ENCODE assay signal across 8 cellular contexts in genomic region chr16:21611546-21612384, GRCh38. TPM values are rescaled to one million over a fixed set of nuclear protein-coding genes. Genes with fewer than 3 reads are reported as not detected.
DNase-seq lines count a peak whose midpoint lies in the region; ATAC-seq and TF ChIP-seq lines count a peak whose summit lies in the region.

No MANE protein-coding gene starts in this region.

- H3K27ac ChIP-seq in AG04450 (ENCODE audit: low read depth, low read length) (peak overlapping the region; percentile 42), Karpas-422 (ENCODE audit: low read length) (peak overlapping the region; percentile 63), mesenchymal stem cell (ENCODE audit: low read length, poor library complexity, severe bottlenecking) (peak overlapping the region; percentile 16), ascending aorta (no peak overlapping the region)

- H3K4ac ChIP-seq in mesenchymal stem cell (ENCODE audit: low read depth in 1 of 2, low read length in 2 of 2) = no peak overlapping the region

- no peak overlapping the region for H2BK120ac ChIP-seq in mesenchymal stem cell (ENCODE audit: low read depth, low read length)

- no peak overlapping the region for H3K9ac ChIP-seq in Karpas-422 (ENCODE audit: low read length)
- H3K9ac ChIP-seq in mesenchymal stem cell (ENCODE audit: low read length) = peak overlapping the region; percentile 64

- H3K27me3 ChIP-seq in AG04450 (ENCODE audit: control insufficient read depth, insufficient read depth, low read length) (no peaks in the 10 kb centered on the region), Karpas-422 (ENCODE audit: low read length) (no peaks in the 10 kb centered on the region), mesenchymal stem cell (ENCODE audit: control insufficient read depth in 1 of 2, insufficient read depth in 1 of 2, low read length in 2 of 2) (no peaks in the 10 kb centered on the region), ascending aorta (no peaks in the 10 kb centered on the region)

- ATAC-seq in HG03469 (IDR thresholded peaks at IDR 0.05; ENCODE audit: unreplicated experiment) = no peak

- no peaks in the 10 kb centered on the region for H3K36me3 ChIP-seq in Karpas-422 (ENCODE audit: insufficient read depth, low read length)
- H3K36me3 ChIP-seq in mesenchymal stem cell (ENCODE audit: control insufficient read depth in 1 of 2, insufficient read depth in 2 of 2, low read depth in 1 of 2, low read length in 2 of 2) = peaks cover 0 to 30% of the 10 kb centered on the region in 2 experiments
- no peaks in the 10 kb centered on the region for H3K36me3 ChIP-seq in ascending aorta

- H3K4me1 ChIP-seq in Karpas-422 (ENCODE audit: low read length) (peaks cover 54% of the 10 kb centered on the region), mesenchymal stem cell (ENCODE audit: control insufficient read depth, insufficient read depth, low read depth, low read length) (peaks cover 6% of the 10 kb centered on the region), ascending aorta (peaks cover 0 to 8% of the 10 kb centered on the region in 2 donors)

- no peak overlapping the region for H3K14ac ChIP-seq in mesenchymal stem cell (ENCODE audit: low read length in 2 of 2)

- H3K4me3 ChIP-seq in AG04450 (ENCODE audit: low read depth, low read length) (no peak overlapping the region), Karpas-422 (ENCODE audit: low read length) (no peak overlapping the region), mesenchymal stem cell (ENCODE audit: insufficient read depth in 1 of 2, low read depth in 1 of 2, low read length in 2 of 2) (peak overlapping the region in 1 of 2 experiments; percentile 11), ascending aorta (no peak overlapping the region)

- H2AK5ac ChIP-seq in mesenchymal stem cell (ENCODE audit: low read length, severe bottlenecking) = no peak overlapping the region

- peaks cover 99% of the 10 kb centered on the region for H3K79me2 ChIP-seq in Karpas-422 (ENCODE audit: low read length)

- CTCF ChIA-PET in AG04450 (lab: Charles Lee) = interaction anchor here (1.0 to 3.0 kb wide), 2 partner anchors 28 to 46 kb away, joined by 3 to 20 read pairs; no protein-coding TSS in a partner anchor

- no peak overlapping the region for H3K18ac ChIP-seq in mesenchymal stem cell (ENCODE audit: low read depth in 1 of 2, low read length in 2 of 2)

- H4K8ac ChIP-seq in mesenchymal stem cell (ENCODE audit: low read length) = no peak overlapping the region

- DNase-seq in AG04450 (ENCODE audit: low read depth, low spot score) = no peak
- DNase-seq in Karpas-422 = peak; percentile 49
- DNase-seq in astrocyte of the hippocampus (ENCODE audit: low read depth, low spot score) = peak; percentile 21
- peak; percentile 41 for DNase-seq in mesenchymal stem cell
- no peak for DNase-seq in GM10266 (ENCODE audit: extremely low spot score)
- no peak for DNase-seq in stimulated activated naive CD4-positive, alpha-beta T cell (lab: John Stamatoyannopoulos, UW)
- DNase-seq in ascending aorta (ENCODE audit: low spot score in 2 of 2) = no peak

- H3K9me3 ChIP-seq in AG04450 (ENCODE audit: control insufficient read depth, insufficient read depth, low read length) (no peaks in the 10 kb centered on the region), Karpas-422 (ENCODE audit: low read length) (no peaks in the 10 kb centered on the region), mesenchymal stem cell (ENCODE audit: control insufficient read depth, low read length) (no peaks in the 10 kb centered on the region), ascending aorta (no peaks in the 10 kb centered on the region)

- no peak overlapping the region for H2BK12ac ChIP-seq in mesenchymal stem cell (ENCODE audit: low read length in 2 of 2)

- intact Hi-C loops in ascending aorta (cut with DNase I) = no loop called here

- H3K9me2 ChIP-seq in Karpas-422 (replicated peaks; ENCODE audit: insufficient read depth, low read length) = no peaks in the 10 kb centered on the region

- 90% methylated on average over 2 of the region's 7 CpGs for WGBS in mesenchymal stem cell

- H4K91ac ChIP-seq in mesenchymal stem cell (ENCODE audit: low read length) = no peak overlapping the region

- peaks cover 10% of the 10 kb centered on the region for H3K79me1 ChIP-seq in mesenchymal stem cell (replicated peaks; ENCODE audit: low read length, poor library complexity, severe bottlenecking)

- H3K4me2 ChIP-seq in Karpas-422 (ENCODE audit: low read depth, low read length, poor library complexity, severe bottlenecking) (peak overlapping the region; percentile 60), mesenchymal stem cell (ENCODE audit: low read length, poor library complexity, severe bottlenecking) (no peak overlapping the region)

- TF ChIP-seq CTCF in AG04450 (IDR thresholded peaks at IDR 0.05; ENCODE audit: low read depth, low read length) (no peak), GM10266 (IDR thresholded peaks at IDR 0.05; ENCODE audit: control insufficient read depth, insufficient read depth, low read depth, missing control alignments) (no peak), ascending aorta (IDR thresholded peaks at IDR 0.05) (no peak)

- H2AFZ ChIP-seq in Karpas-422 (ENCODE audit: low read length) (no peak overlapping the region), mesenchymal stem cell (ENCODE audit: low read depth, low read length) (no peak overlapping the region)

- H3K23ac ChIP-seq in mesenchymal stem cell (ENCODE audit: low read length in 2 of 2) = no peak overlapping the region

- POLR2A ChIA-PET in AG04450 (lab: Yijun Ruan, JAX) = no interaction called here

- no peak overlapping the region for H2BK15ac ChIP-seq in mesenchymal stem cell (ENCODE audit: low read depth, poor library complexity, severe bottlenecking)

- H4K20me1 ChIP-seq in Karpas-422 (ENCODE audit: insufficient read depth, low read depth, low read length) = peaks cover 24% of the 10 kb centered on the region; the same call in 1 of the 2 replicates

- H2BK5ac ChIP-seq in mesenchymal stem cell (ENCODE audit: low read depth, low read length, poor library complexity, severe bottlenecking) = no peak overlapping the region

RNA-seq across cellular contexts. Expression of gene METTL9, which starts 12.4 kb away (rescaled TPM):
- 102 and 142 TPM in 2 replicates for polyA plus RNA-seq in AG04450 (2011; rRNA removed)
- 26.4 and 40.5 TPM in 2 replicates for polyA minus RNA-seq in AG04450 (2011; rRNA and poly(A)+ RNA removed)
- total RNA-seq in Karpas-422 (2014; rRNA removed; shearing (Covaris generic); ENCODE audit: low replicate concordance) = 82.6 and 90.6 TPM in 2 replicates
- polyA plus RNA-seq in mesenchymal stem cell (2013, experiment 1 of 2) = 113 TPM
- 117 TPM for polyA plus RNA-seq in mesenchymal stem cell (2013, experiment 2 of 2)
- 168 TPM for total RNA-seq in ascending aorta

RNA-seq across cellular contexts. Expression of gene IGSF6, which starts 40.6 kb away (rescaled TPM):
- polyA plus RNA-seq in AG04450 (2011; rRNA removed) = not detected in 2 replicates
- polyA minus RNA-seq in AG04450 (2011; rRNA and poly(A)+ RNA removed) = not detected in 2 replicates
- 0.29 and 0.56 TPM in 2 replicates for total RNA-seq in Karpas-422 (2014; rRNA removed; shearing (Covaris generic); ENCODE audit: low replicate concordance)
- not detected for polyA plus RNA-seq in mesenchymal stem cell (2013, experiment 1 of 2)
- polyA plus RNA-seq in mesenchymal stem cell (2013, experiment 2 of 2) = not detected
- 3.1 TPM for total RNA-seq in ascending aorta

RNA-seq across cellular contexts. Expression of gene OTOA, which starts 52.0 kb away (rescaled TPM):
- polyA plus RNA-seq in AG04450 (2011; rRNA removed) = not detected in 2 replicates
- 0.28 TPM in 1 of 2 replicates, not detected in the other for polyA minus RNA-seq in AG04450 (2011; rRNA and poly(A)+ RNA removed)
- 0.07 TPM in 1 of 2 replicates, not detected in the other for total RNA-seq in Karpas-422 (2014; rRNA removed; shearing (Covaris generic); ENCODE audit: low replicate concordance)
- 0.01 TPM for polyA plus RNA-seq in mesenchymal stem cell (2013, experiment 1 of 2)
- polyA plus RNA-seq in mesenchymal stem cell (2013, experiment 2 of 2) = 0.01 TPM
- total RNA-seq in ascending aorta = not detected

Comparison
In these comparisons a context has a peak if more than half of its experiments do, and no peak if none do; other contexts are left out.
1. DNase-seq: peak in Karpas-422 (single experiment), astrocyte of the hippocampus (single experiment) and mesenchymal stem cell (single experiment); none in AG04450 (single experiment), GM10266 (single experiment), stimulated activated naive CD4-positive, alpha-beta T cell (0 of 6) and ascending aorta (0 of 2).
2. H3K27ac ChIP-seq: peak in AG04450 (single experiment), Karpas-422 (single experiment) and mesenchymal stem cell (single experiment); none in ascending aorta (0 of 2).